Comparison of ENCODE assay signal across 20 cellular contexts in genomic region chr19:15680923-15681322, GRCh38. TPM values are rescaled to one million over a fixed set of nuclear protein-coding genes. Genes with fewer than 3 reads are reported as not detected.
DNase-seq lines count a peak whose midpoint lies in the region; ATAC-seq and TF ChIP-seq lines count a peak whose summit lies in the region.
"Had no signal": no experiment of that assay in that cellular context is flagged by ENCODE, and none has a peak within 500 bp of the region (broad histone marks: within the 10 kb centered on the region; RNA-seq: fewer than 3 reads in every experiment).

No MANE protein-coding gene starts in this region.

- peak overlapping the region in 2 of 3 donors; percentile 68 to 89 for H3K27ac ChIP-seq in right lobe of liver
- H3K27ac ChIP-seq in Karpas-422 (ENCODE audit: low read length): no peak overlapping the region
- H3K27ac ChIP-seq: 22Rv1, BLaER1, C4-2B had no signal

- TF ChIP-seq POLR2A in right lobe of liver (IDR thresholded peaks at IDR 0.05): no peak

- H3K4me3 ChIP-seq in right lobe of liver (peak overlapping the region in 1 of 3 donors; percentile 14), Karpas-422 (ENCODE audit: low read length) (no peak overlapping the region)
- H3K4me3 ChIP-seq: BLaER1, HAP-1 had no signal

- no peaks in the 10 kb centered on the region for H3K79me2 ChIP-seq in Karpas-422 (ENCODE audit: low read length)

- no peaks in the 10 kb centered on the region for H4K20me1 ChIP-seq in Karpas-422 (ENCODE audit: insufficient read depth, low read depth, low read length)
- H4K20me1 ChIP-seq: BLaER1 had no signal

- H3K36me3 Mint-ChIP-seq in activated CD4-positive, alpha-beta T cell treated with anti-CD3 and anti-CD28 coated beads, Interleukin-2, amount 10 ng/mL, durations not matched to agents 24 days and 14 days (ENCODE audit: low read depth): no peaks in the 10 kb centered on the region
- H3K36me3 Mint-ChIP-seq: CD4-positive, CD25-positive, alpha-beta regulatory T cell; CD8-positive, alpha-beta T cell had no signal

- no peak overlapping the region for H3K9ac ChIP-seq in Karpas-422 (ENCODE audit: low read length)
- H3K9ac ChIP-seq: BLaER1 had no signal

- no peaks in the 10 kb centered on the region for H3K4me1 Mint-ChIP-seq in activated CD4-positive, alpha-beta T cell treated with anti-CD3 and anti-CD28 coated beads, Interleukin-2, amount 10 ng/mL, durations not matched to agents 24 days and 14 days
- H3K4me1 Mint-ChIP-seq: B cell; CD4-positive, CD25-positive, alpha-beta regulatory T cell had no signal

- H3K4me2 ChIP-seq in Karpas-422 (ENCODE audit: low read depth, low read length, poor library complexity, severe bottlenecking): no peak overlapping the region
- H3K4me2 ChIP-seq: BLaER1 had no signal

- H3K4me1 ChIP-seq in right lobe of liver (peaks cover 0 to 36% (median 13%) of the 10 kb centered on the region in 4 donors), Karpas-422 (ENCODE audit: low read length) (no peaks in the 10 kb centered on the region)
- H3K4me1 ChIP-seq: BLaER1, Caco-2, HAP-1 had no signal

- ATAC-seq in left lobe of liver (peak; percentile 87), right lobe of liver (peak; percentile 93 to 96 (median 94)), GM21515 (IDR thresholded peaks at IDR 0.05; ENCODE audit: unreplicated experiment) (no peak), HG03095 (IDR thresholded peaks at IDR 0.05; ENCODE audit: unreplicated experiment) (no peak), HG03097 (IDR thresholded peaks at IDR 0.05; ENCODE audit: low FRiP score, unreplicated experiment) (no peak)
- ATAC-seq: CD8-positive, alpha-beta T cell had no signal

- H3K9me3 ChIP-seq in right lobe of liver: no peaks in the 10 kb centered on the region
- no peaks in the 10 kb centered on the region for H3K9me3 ChIP-seq in Karpas-422 (ENCODE audit: low read length)
- H3K9me3 ChIP-seq: BLaER1, Caco-2, HAP-1 had no signal

- peaks cover 8% of the 10 kb centered on the region for H3K9me3 Mint-ChIP-seq in activated CD4-positive, alpha-beta T cell treated with anti-CD3 and anti-CD28 coated beads, Interleukin-2, amount 10 ng/mL, durations not matched to agents 24 days and 14 days
- H3K9me3 Mint-ChIP-seq: CD8-positive, alpha-beta T cell had no signal

- no peak overlapping the region for H2AFZ ChIP-seq in Karpas-422 (ENCODE audit: low read length)

- no peaks in the 10 kb centered on the region for H3K9me2 ChIP-seq in Karpas-422 (replicated peaks; ENCODE audit: insufficient read depth, low read length)

- H3K27me3 ChIP-seq in right lobe of liver (no peaks in the 10 kb centered on the region), Karpas-422 (ENCODE audit: low read length) (no peaks in the 10 kb centered on the region)
- H3K27me3 ChIP-seq: BLaER1 had no signal

- H3K36me3 ChIP-seq in right lobe of liver: peaks cover 0 to 36% (median 11%) of the 10 kb centered on the region in 4 donors
- H3K36me3 ChIP-seq in Karpas-422 (ENCODE audit: insufficient read depth, low read length): no peaks in the 10 kb centered on the region
- H3K36me3 ChIP-seq: BLaER1, HAP-1 had no signal

- intact Hi-C loops in activated CD4-positive, alpha-beta T cell treated with anti-CD3 and anti-CD28 coated beads, Interleukin-2, amount 10 ng/mL, durations not matched to agents 24 days and 14 days (cut with micrococcal nuclease): no loop called here
- intact Hi-C loops in right lobe of liver (cut with DNase I): no loop called here

- peak; percentile 42 for DNase-seq in activated CD4-positive, alpha-beta T cell treated with anti-CD3 and anti-CD28 coated beads, Interleukin-2, amount 10 ng/mL, durations not matched to agents 24 days and 14 days
- no peak for DNase-seq in activated CD4-positive, alpha-beta T cell treated with anti-CD3 and anti-CD28 coated beads, Interleukin-2, amount 50 U/mL, for 1 hour
- peak; percentile 83 for DNase-seq in left lobe of liver (ENCODE audit: low spot score)
- DNase-seq in right lobe of liver: peak; percentile 52 to 85 (median 79)
- no peak for DNase-seq in Karpas-422
- DNase-seq: Caco-2; CD4-positive, CD25-positive, alpha-beta regulatory T cell; CD8-positive, alpha-beta T cell; DMS153; DND-41; GOT3; HFFc6 had no signal

- no peaks in the 10 kb centered on the region for H3K27me3 Mint-ChIP-seq in activated CD4-positive, alpha-beta T cell treated with anti-CD3 and anti-CD28 coated beads, Interleukin-2, amount 10 ng/mL, durations not matched to agents 24 days and 14 days

- TF ChIP-seq CTCF in right lobe of liver (IDR thresholded peaks at IDR 0.05): no peak

- 10% methylated on average over 5 of the region's 6 CpGs for WGBS in right lobe of liver (ENCODE audit: insufficient coverage, low coverage, low lambda C conversion rate, missing lambda C conversion rate)

- no peak overlapping the region for H3K4me3 Mint-ChIP-seq in activated CD4-positive, alpha-beta T cell treated with anti-CD3 and anti-CD28 coated beads, Interleukin-2, amount 10 ng/mL, durations not matched to agents 24 days and 14 days
- H3K4me3 Mint-ChIP-seq: B cell; CD4-positive, CD25-positive, alpha-beta regulatory T cell; CD8-positive, alpha-beta T cell; HFFc6 had no signal

- H3K27ac Mint-ChIP-seq in activated CD4-positive, alpha-beta T cell treated with anti-CD3 and anti-CD28 coated beads, Interleukin-2, amount 10 ng/mL, durations not matched to agents 24 days and 14 days: no peak overlapping the region
- H3K27ac Mint-ChIP-seq: B cell; CD4-positive, CD25-positive, alpha-beta regulatory T cell; CD8-positive, alpha-beta T cell; HFFc6 had no signal

RNA-seq across cellular contexts. Expression of gene CYP4F12, which starts 8.0 kb away (rescaled TPM):
- total RNA-seq in activated CD4-positive, alpha-beta T cell treated with anti-CD3 and anti-CD28 coated beads, Interleukin-2, amount 10 ng/mL, durations not matched to agents 24 days and 14 days: not detected in 2 replicates
- 98.6 TPM for total RNA-seq in left lobe of liver
- total RNA-seq in right lobe of liver: 10 to 100 TPM; 21.9 to 95.5 (median 45.3) TPM
- total RNA-seq in Karpas-422 (2014; rRNA removed; shearing (Covaris generic); ENCODE audit: low replicate concordance): not detected in 2 replicates
- total RNA-seq: B cell; CD4-positive, CD25-positive, alpha-beta regulatory T cell; HFFc6 had no signal

RNA-seq across cellular contexts. Expression of gene CYP4F3, which starts 40.2 kb away (rescaled TPM):
- 0.09 TPM in 1 of 2 replicates, not detected in the other for total RNA-seq in activated CD4-positive, alpha-beta T cell treated with anti-CD3 and anti-CD28 coated beads, Interleukin-2, amount 10 ng/mL, durations not matched to agents 24 days and 14 days
- 401 TPM for total RNA-seq in left lobe of liver
- 100 to 1,000 TPM; 186 to 573 (median 245) TPM for total RNA-seq in right lobe of liver
- not detected in 2 replicates for total RNA-seq in Karpas-422 (2014; rRNA removed; shearing (Covaris generic); ENCODE audit: low replicate concordance)
- total RNA-seq: B cell; CD4-positive, CD25-positive, alpha-beta regulatory T cell; CD8-positive, alpha-beta T cell; HFFc6 had no signal

RNA-seq across cellular contexts. Expression of gene OR10H2, which starts 46.9 kb away (rescaled TPM):
- not detected in 2 replicates for total RNA-seq in activated CD4-positive, alpha-beta T cell treated with anti-CD3 and anti-CD28 coated beads, Interleukin-2, amount 10 ng/mL, durations not matched to agents 24 days and 14 days
- not detected for total RNA-seq in left lobe of liver
- total RNA-seq in right lobe of liver: not detected
- total RNA-seq in Karpas-422 (2014; rRNA removed; shearing (Covaris generic); ENCODE audit: low replicate concordance): not detected in 2 replicates
- total RNA-seq: B cell; Caco-2; CD4-positive, CD25-positive, alpha-beta regulatory T cell; CD8-positive, alpha-beta T cell; HFFc6 had no signal

RNA-seq across cellular contexts. Expression of gene OR10H3, which starts 56.9 kb away (rescaled TPM):
- total RNA-seq in activated CD4-positive, alpha-beta T cell treated with anti-CD3 and anti-CD28 coated beads, Interleukin-2, amount 10 ng/mL, durations not matched to agents 24 days and 14 days: not detected in 2 replicates
- total RNA-seq in left lobe of liver: not detected
- not detected for total RNA-seq in right lobe of liver
- not detected in 2 replicates for total RNA-seq in Karpas-422 (2014; rRNA removed; shearing (Covaris generic); ENCODE audit: low replicate concordance)
- total RNA-seq: B cell; Caco-2; CD4-positive, CD25-positive, alpha-beta regulatory T cell; CD8-positive, alpha-beta T cell; HFFc6 had no signal

Comparison
In these comparisons a context has a peak if more than half of its experiments do, and no peak if none do; other contexts are left out.
1. DNase-seq: peak in activated CD4-positive, alpha-beta T cell treated with anti-CD3 and anti-CD28 coated beads, Interleukin-2, amount 10 ng/mL, durations not matched to agents 24 days and 14 days (single experiment), left lobe of liver (single experiment) and right lobe of liver (3 of 3); none in activated CD4-positive, alpha-beta T cell treated with anti-CD3 and anti-CD28 coated beads, Interleukin-2, amount 50 U/mL, for 1 hour (single experiment) and Karpas-422 (single experiment).
2. ATAC-seq: peak in left lobe of liver (single experiment) and right lobe of liver (4 of 4); none in GM21515 (single experiment), HG03095 (single experiment) and HG03097 (single experiment).
3. RNA of gene CYP4F12, which starts 8.0 kb away (total RNA-seq): 98.6 TPM in left lobe of liver (single experiment) and 21.9 to 95.5 TPM in right lobe of liver; not detected in activated CD4-positive, alpha-beta T cell treated with anti-CD3 and anti-CD28 coated beads, Interleukin-2, amount 10 ng/mL, durations not matched to agents 24 days and 14 days and not detected in Karpas-422; every median in the first group is over 10 times any median in the second.
4. RNA of gene CYP4F3, which starts 40.2 kb away (total RNA-seq): 401 TPM in left lobe of liver (single experiment) and 186 to 573 TPM in right lobe of liver; 0.09 TPM in activated CD4-positive, alpha-beta T cell treated with anti-CD3 and anti-CD28 coated beads, Interleukin-2, amount 10 ng/mL, durations not matched to agents 24 days and 14 days and not detected in Karpas-422; every median in the first group is over 100 times any median in the second.